Comparison of ENCODE assay signal across 1 cellular context in genomic region chr2:29108225-29108624, GRCh38.
TF ChIP-seq lines count a peak whose summit lies in the region.

No MANE protein-coding gene starts in this region.

TF ChIP-seq in K562, 482 proteins besides CTCF, POLR2A, EP300 and RAD21 (continued from another document and continues in another):
- no peak for TF ChIP-seq ZNF592 (IDR thresholded peaks at IDR 0.05)
- TF ChIP-seq SOX6 (IDR thresholded peaks at IDR 0.05) = peak; percentile 29; the same call in 1 of the 2 replicates
- TF ChIP-seq, protein P1, sequence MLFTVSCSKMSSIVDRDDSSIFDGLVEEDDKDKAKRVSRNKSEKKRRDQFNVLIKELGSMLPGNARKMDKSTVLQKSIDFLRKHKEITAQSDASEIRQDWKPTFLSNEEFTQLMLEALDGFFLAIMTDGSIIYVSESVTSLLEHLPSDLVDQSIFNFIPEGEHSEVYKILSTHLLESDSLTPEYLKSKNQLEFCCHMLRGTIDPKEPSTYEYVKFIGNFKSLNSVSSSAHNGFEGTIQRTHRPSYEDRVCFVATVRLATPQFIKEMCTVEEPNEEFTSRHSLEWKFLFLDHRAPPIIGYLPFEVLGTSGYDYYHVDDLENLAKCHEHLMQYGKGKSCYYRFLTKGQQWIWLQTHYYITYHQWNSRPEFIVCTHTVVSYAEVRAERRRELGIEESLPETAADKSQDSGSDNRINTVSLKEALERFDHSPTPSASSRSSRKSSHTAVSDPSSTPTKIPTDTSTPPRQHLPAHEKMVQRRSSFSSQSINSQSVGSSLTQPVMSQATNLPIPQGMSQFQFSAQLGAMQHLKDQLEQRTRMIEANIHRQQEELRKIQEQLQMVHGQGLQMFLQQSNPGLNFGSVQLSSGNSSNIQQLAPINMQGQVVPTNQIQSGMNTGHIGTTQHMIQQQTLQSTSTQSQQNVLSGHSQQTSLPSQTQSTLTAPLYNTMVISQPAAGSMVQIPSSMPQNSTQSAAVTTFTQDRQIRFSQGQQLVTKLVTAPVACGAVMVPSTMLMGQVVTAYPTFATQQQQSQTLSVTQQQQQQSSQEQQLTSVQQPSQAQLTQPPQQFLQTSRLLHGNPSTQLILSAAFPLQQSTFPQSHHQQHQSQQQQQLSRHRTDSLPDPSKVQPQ (CRISPR knock-in tag; IDR thresholded peaks at IDR 0.05; ENCODE audit: borderline replicate concordance) = no peak
- TF ChIP-seq ZBTB2 (IDR thresholded peaks at IDR 0.05) = no peak
- TF ChIP-seq HLTF (IDR thresholded peaks at IDR 0.05) = no peak
- no peak for TF ChIP-seq HMGXB4 (CRISPR knock-in tag; IDR thresholded peaks at IDR 0.05)
- no peak for TF ChIP-seq GTF2E2 (tag; IDR thresholded peaks at IDR 0.05)
- TF ChIP-seq STAT5A (IDR thresholded peaks at IDR 0.05; ENCODE audit: borderline replicate concordance, low read length) = no peak
- TF ChIP-seq RNF2 (IDR thresholded peaks at IDR 0.05) = no peak
- no peak for TF ChIP-seq RBM17 (IDR thresholded peaks at IDR 0.05; ENCODE audit: borderline replicate concordance, low read depth, low read length)
- TF ChIP-seq BACH1 (tag; IDR thresholded peaks at IDR 0.05) = no peak
- TF ChIP-seq, protein P2, sequence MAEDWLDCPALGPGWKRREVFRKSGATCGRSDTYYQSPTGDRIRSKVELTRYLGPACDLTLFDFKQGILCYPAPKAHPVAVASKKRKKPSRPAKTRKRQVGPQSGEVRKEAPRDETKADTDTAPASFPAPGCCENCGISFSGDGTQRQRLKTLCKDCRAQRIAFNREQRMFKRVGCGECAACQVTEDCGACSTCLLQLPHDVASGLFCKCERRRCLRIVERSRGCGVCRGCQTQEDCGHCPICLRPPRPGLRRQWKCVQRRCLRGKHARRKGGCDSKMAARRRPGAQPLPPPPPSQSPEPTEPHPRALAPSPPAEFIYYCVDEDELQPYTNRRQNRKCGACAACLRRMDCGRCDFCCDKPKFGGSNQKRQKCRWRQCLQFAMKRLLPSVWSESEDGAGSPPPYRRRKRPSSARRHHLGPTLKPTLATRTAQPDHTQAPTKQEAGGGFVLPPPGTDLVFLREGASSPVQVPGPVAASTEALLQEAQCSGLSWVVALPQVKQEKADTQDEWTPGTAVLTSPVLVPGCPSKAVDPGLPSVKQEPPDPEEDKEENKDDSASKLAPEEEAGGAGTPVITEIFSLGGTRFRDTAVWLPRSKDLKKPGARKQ (CRISPR knock-in tag; IDR thresholded peaks at IDR 0.05) = no peak
- no peak for TF ChIP-seq MAZ (CRISPR knock-in tag; conservative IDR thresholded peaks at IDR 0.05 in 1 of 2, IDR thresholded peaks at IDR 0.05 in 1 of 2)
- no peak for TF ChIP-seq ZNF311 (CRISPR knock-in tag; IDR thresholded peaks at IDR 0.05)
- TF ChIP-seq, protein P3, sequence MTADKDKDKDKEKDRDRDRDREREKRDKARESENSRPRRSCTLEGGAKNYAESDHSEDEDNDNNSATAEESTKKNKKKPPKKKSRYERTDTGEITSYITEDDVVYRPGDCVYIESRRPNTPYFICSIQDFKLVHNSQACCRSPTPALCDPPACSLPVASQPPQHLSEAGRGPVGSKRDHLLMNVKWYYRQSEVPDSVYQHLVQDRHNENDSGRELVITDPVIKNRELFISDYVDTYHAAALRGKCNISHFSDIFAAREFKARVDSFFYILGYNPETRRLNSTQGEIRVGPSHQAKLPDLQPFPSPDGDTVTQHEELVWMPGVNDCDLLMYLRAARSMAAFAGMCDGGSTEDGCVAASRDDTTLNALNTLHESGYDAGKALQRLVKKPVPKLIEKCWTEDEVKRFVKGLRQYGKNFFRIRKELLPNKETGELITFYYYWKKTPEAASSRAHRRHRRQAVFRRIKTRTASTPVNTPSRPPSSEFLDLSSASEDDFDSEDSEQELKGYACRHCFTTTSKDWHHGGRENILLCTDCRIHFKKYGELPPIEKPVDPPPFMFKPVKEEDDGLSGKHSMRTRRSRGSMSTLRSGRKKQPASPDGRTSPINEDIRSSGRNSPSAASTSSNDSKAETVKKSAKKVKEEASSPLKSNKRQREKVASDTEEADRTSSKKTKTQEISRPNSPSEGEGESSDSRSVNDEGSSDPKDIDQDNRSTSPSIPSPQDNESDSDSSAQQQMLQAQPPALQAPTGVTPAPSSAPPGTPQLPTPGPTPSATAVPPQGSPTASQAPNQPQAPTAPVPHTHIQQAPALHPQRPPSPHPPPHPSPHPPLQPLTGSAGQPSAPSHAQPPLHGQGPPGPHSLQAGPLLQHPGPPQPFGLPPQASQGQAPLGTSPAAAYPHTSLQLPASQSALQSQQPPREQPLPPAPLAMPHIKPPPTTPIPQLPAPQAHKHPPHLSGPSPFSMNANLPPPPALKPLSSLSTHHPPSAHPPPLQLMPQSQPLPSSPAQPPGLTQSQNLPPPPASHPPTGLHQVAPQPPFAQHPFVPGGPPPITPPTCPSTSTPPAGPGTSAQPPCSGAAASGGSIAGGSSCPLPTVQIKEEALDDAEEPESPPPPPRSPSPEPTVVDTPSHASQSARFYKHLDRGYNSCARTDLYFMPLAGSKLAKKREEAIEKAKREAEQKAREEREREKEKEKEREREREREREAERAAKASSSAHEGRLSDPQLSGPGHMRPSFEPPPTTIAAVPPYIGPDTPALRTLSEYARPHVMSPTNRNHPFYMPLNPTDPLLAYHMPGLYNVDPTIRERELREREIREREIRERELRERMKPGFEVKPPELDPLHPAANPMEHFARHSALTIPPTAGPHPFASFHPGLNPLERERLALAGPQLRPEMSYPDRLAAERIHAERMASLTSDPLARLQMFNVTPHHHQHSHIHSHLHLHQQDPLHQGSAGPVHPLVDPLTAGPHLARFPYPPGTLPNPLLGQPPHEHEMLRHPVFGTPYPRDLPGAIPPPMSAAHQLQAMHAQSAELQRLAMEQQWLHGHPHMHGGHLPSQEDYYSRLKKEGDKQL (CRISPR knock-in tag; IDR thresholded peaks at IDR 0.05; ENCODE audit: borderline replicate concordance) = no peak
- TF ChIP-seq ATF7 (IDR thresholded peaks at IDR 0.05) = peak; percentile 40; the same call in 1 of the 2 replicates
- no peak for TF ChIP-seq ZNF766 (CRISPR knock-in tag; conservative IDR thresholded peaks at IDR 0.05)
- TF ChIP-seq SAP30 (IDR thresholded peaks at IDR 0.05; ENCODE audit: borderline replicate concordance, insufficient read depth, low read depth, low read length, poor library complexity, severe bottlenecking) = no peak
- TF ChIP-seq ZNF280B (CRISPR knock-in tag; IDR thresholded peaks at IDR 0.05) = no peak
- no peak for TF ChIP-seq NFATC3 (IDR thresholded peaks at IDR 0.05)
- no peak for TF ChIP-seq ZNF12 (CRISPR knock-in tag; IDR thresholded peaks at IDR 0.05)
- no peak for TF ChIP-seq DIDO1 (tag; IDR thresholded peaks at IDR 0.05; ENCODE audit: low read depth)
- TF ChIP-seq POLR2B (IDR thresholded peaks at IDR 0.05; ENCODE audit: low read depth, partially characterized antibody) = no peak
- no peak for TF ChIP-seq NCOA1 (IDR thresholded peaks at IDR 0.05; ENCODE audit: low read depth)
- peak; percentile 50 for TF ChIP-seq ZNF589 (CRISPR knock-in tag; IDR thresholded peaks at IDR 0.05; ENCODE audit: low read depth)
- TF ChIP-seq NFE2 (IDR thresholded peaks at IDR 0.05; ENCODE audit: low read depth) = no peak
- TF ChIP-seq CREM (IDR thresholded peaks at IDR 0.05; ENCODE audit: low read depth) = no peak
- TF ChIP-seq, protein P4, sequence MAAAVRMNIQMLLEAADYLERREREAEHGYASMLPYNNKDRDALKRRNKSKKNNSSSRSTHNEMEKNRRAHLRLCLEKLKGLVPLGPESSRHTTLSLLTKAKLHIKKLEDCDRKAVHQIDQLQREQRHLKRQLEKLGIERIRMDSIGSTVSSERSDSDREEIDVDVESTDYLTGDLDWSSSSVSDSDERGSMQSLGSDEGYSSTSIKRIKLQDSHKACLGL (CRISPR knock-in tag; IDR thresholded peaks at IDR 0.05; ENCODE audit: borderline replicate concordance, poor library complexity, severe bottlenecking) = no peak
- TF ChIP-seq GABPB2 (CRISPR knock-in tag; conservative IDR thresholded peaks at IDR 0.05) = no peak
- TF ChIP-seq FOXA1 (IDR thresholded peaks at IDR 0.05; ENCODE audit: borderline replicate concordance) = no peak
- no peak for TF ChIP-seq HMBOX1 (IDR thresholded peaks at IDR 0.05)
- no peak for TF ChIP-seq EGR1 (conservative IDR thresholded peaks at IDR 0.05)
- peak; percentile 30; the same call in 1 of the 2 replicates for TF ChIP-seq CEBPG (CRISPR knock-in tag; IDR thresholded peaks at IDR 0.05)
- TF ChIP-seq CEBPG (tag; conservative IDR thresholded peaks at IDR 0.05 in 1 of 2, IDR thresholded peaks at IDR 0.05 in 1 of 2) = peak; percentile 77 to 96
- TF ChIP-seq RBM22 (IDR thresholded peaks at IDR 0.05; ENCODE audit: low read depth, low read length, poor library complexity, severe bottlenecking) = no peak
- no peak for TF ChIP-seq ZNF224 (CRISPR knock-in tag; IDR thresholded peaks at IDR 0.05)
- TF ChIP-seq PRMT5 (CRISPR knock-in tag; IDR thresholded peaks at IDR 0.05) = no peak
- TF ChIP-seq IFI16 (CRISPR knock-in tag; IDR thresholded peaks at IDR 0.05) = no peak
- no peak for TF ChIP-seq SRSF3 (IDR thresholded peaks at IDR 0.05; ENCODE audit: insufficient read depth, low read length)
- no peak for TF ChIP-seq PCBP2 (IDR thresholded peaks at IDR 0.05; ENCODE audit: low read depth, low read length, poor library complexity, severe bottlenecking)
- TF ChIP-seq ZNF24 (IDR thresholded peaks at IDR 0.05) = no peak
- no peak for TF ChIP-seq KLF16 (IDR thresholded peaks at IDR 0.05)
- TF ChIP-seq ATF4 (CRISPR knock-in tag; IDR thresholded peaks at IDR 0.05) = peak; percentile 76
- no peak for TF ChIP-seq SMARCA4 (IDR thresholded peaks at IDR 0.05)
